10 cellular contexts compared by ENCODE assay signal in the genomic region with DNA sequence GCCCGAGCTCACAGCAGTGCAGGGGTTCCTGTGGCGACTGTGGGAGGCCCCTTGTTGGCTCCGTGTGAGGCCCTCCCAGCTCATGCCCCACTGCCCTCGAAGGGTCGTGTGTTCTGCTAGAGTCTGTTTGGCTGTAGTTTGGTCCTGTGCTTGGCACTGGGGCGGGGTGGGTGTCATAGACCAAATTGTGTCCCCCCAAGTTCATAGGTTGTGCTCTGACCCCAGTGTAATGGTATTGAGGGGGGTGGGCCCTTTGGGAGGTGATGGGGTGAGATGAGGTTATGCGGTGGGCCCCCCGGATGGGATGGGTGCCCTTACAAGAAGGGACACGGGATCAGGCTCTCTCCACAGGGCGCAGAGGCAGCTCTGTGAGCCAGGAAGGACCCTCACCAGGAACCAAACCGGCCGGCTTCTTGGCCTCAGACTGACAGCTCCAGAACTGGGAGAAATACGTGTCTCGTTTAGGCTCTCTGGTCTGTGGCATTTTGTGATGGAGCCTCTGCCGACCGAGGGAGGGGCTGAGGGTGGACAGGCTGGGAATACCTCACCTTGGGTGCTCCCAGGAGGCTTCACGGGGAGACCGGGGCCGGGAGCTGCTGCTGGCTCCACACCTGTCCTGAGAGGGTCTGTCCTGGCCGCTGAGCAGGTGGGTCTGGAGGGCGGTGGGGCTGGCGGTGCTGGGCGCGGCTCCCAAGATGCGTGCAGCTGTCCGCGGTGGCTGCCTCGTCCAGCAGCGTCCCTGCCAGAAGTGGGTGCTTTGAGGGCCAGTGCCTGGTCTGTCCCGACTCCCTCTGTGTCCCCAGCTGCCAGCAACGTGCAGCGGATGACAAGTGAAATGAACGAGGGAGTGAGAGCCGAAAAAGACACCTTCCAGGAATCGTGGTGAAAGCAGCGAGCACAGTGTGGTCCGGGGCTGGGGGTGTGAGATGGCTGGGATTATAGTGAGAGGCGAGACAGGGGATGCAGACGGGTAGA.
A peak's percentile ranks its signal among the peaks of the same experiment; 100 is the strongest.
DNase-seq lines count a peak whose midpoint lies in the region; ATAC-seq and TF ChIP-seq lines count a peak whose summit lies in the region.
"Had no signal": no experiment of that assay in that cellular context is flagged by ENCODE, and none has a peak within 500 bp of the region (broad histone marks: within the 10 kb centered on the region; RNA-seq: fewer than 3 reads in every experiment).

No MANE protein-coding gene starts in this region.

- no peak for TF ChIP-seq POLR2A in heart left ventricle (IDR thresholded peaks at IDR 0.05)

- H2AK5ac ChIP-seq in neuronal stem cell (ENCODE audit: low read depth, low read length) = no peak overlapping the region

- H3K4me2 ChIP-seq in neuronal stem cell (ENCODE audit: insufficient read depth, low read length, poor library complexity, severe bottlenecking) = no peak overlapping the region

- H3K27me3 Mint-ChIP-seq in type B pancreatic cell = peaks cover 4% of the 10 kb centered on the region

- DNase-seq in activated CD4-positive, CD25-positive, alpha-beta regulatory T cell treated with anti-CD3 and anti-CD28 coated beads, Interleukin-2, amount 50 U/mL, for 72 hours = peak; percentile 22
- peak in 4 of 5 donors; percentile 13 to 65 (median 62) for DNase-seq in heart left ventricle
- DNase-seq in neuronal stem cell (ENCODE audit: low spot score) = no peak
- DNase-seq in type B pancreatic cell (ENCODE audit: extremely low spot score, unreplicated experiment) = no peak
- DNase-seq in H4 (ENCODE audit: low spot score) = no peak
- no peak for DNase-seq in Kasumi-1 (lab: John Stamatoyannopoulos, UW)
- no peak for DNase-seq in AG08395 (ENCODE audit: low spot score)
- DNase-seq: activated T-cell treated with anti-CD3 and anti-CD28 coated beads, Interleukin-2, amount 50 U/mL, for 1 hour; NCI-H226 had no signal

- no peak overlapping the region for H4K91ac ChIP-seq in neuronal stem cell (ENCODE audit: low read depth, low read length, poor library complexity)

- peaks cover 2% of the 10 kb centered on the region for H3K79me1 ChIP-seq in neuronal stem cell (ENCODE audit: low read depth, low read length)

- peak overlapping the region; percentile 90 for H3K27ac Mint-ChIP-seq in type B pancreatic cell

- no peak overlapping the region for H2BK120ac ChIP-seq in neuronal stem cell (ENCODE audit: low read depth, low read length)

- H3K4me3 ChIP-seq in heart left ventricle (peak overlapping the region in 7 of 12 donors; percentile 3 to 38 (median 18)), neuronal stem cell (ENCODE audit: low read length in 2 of 2) (no peak overlapping the region)

- ATAC-seq in activated CD4-positive, CD25-positive, alpha-beta regulatory T cell treated with anti-CD3 and anti-CD28 coated beads, Interleukin-2, amount 50 U/mL, for 24 hours = no peak
- no peak for ATAC-seq in heart left ventricle

- H3K27ac ChIP-seq in heart left ventricle (peak overlapping the region; percentile 73 to 98 (median 88)), neuronal stem cell (replicated peaks; ENCODE audit: low read length) (no peak overlapping the region)

- H3K18ac ChIP-seq in neuronal stem cell (ENCODE audit: low read length) = peak overlapping the region; percentile 35

- H3K36me3 ChIP-seq in heart left ventricle (no peaks in the 10 kb centered on the region), neuronal stem cell (replicated peaks in 1 of 2; ENCODE audit: control insufficient read depth in 2 of 2, insufficient read depth in 2 of 2, low read length in 2 of 2) (no peaks in the 10 kb centered on the region)

- intact Hi-C loops in heart left ventricle (cut with DNase I) = loop anchor here in 5 of 10 donors (5.0 kb wide), 2 partner anchors 35 to 40 kb away; no protein-coding TSS in a partner anchor

- H2BK5ac ChIP-seq in neuronal stem cell (ENCODE audit: low read length) = peak overlapping the region; percentile 77

- no peaks in the 10 kb centered on the region for H3K36me3 Mint-ChIP-seq in type B pancreatic cell

- WGBS in heart left ventricle, 4 donors = 58 to 66% (median 63%) methylated on average over 29 to 39 of the region's 39 CpGs
- WGBS in neuronal stem cell (ENCODE audit: extremely low coverage in 2 of 2, insufficient read length in 2 of 2, insufficient replicate concordance in 1 of 2), 2 donors = no CpG with 5 or more reads among the region's 39 CpGs

- TF ChIP-seq CTCF in heart left ventricle (IDR thresholded peaks at IDR 0.05) (no peak), type B pancreatic cell (conservative IDR thresholded peaks at IDR 0.05) (no peak)

- peak overlapping the region; percentile 37 for H3K9ac ChIP-seq in neuronal stem cell (ENCODE audit: low read depth, low read length, poor library complexity)

- H2BK15ac ChIP-seq in neuronal stem cell (ENCODE audit: low read length) = no peak overlapping the region

- peaks cover 43% of the 10 kb centered on the region for H3K4me1 Mint-ChIP-seq in type B pancreatic cell (ENCODE audit: unreplicated experiment)

- no peak overlapping the region for H4K8ac ChIP-seq in neuronal stem cell (ENCODE audit: low read depth, low read length)

- no peak overlapping the region for H2AFZ ChIP-seq in neuronal stem cell (ENCODE audit: low read length)

- no peaks in the 10 kb centered on the region for H3K27me3 ChIP-seq in heart left ventricle
- H3K27me3 ChIP-seq in neuronal stem cell (ENCODE audit: control insufficient read depth in 3 of 3, insufficient read depth in 3 of 3, low read depth in 1 of 3, low read length in 3 of 3) = peaks cover 0 to 2% (median 0%) of the 10 kb centered on the region in 3 experiments

- no peak overlapping the region for H3K4me3 Mint-ChIP-seq in type B pancreatic cell

- peak overlapping the region; percentile 76 for H3K4ac ChIP-seq in neuronal stem cell (ENCODE audit: low read length)

- H3K9me3 Mint-ChIP-seq in type B pancreatic cell = no peaks in the 10 kb centered on the region

- peak overlapping the region; percentile 42 for H2BK12ac ChIP-seq in neuronal stem cell (ENCODE audit: low read length)

- H3K9me3 ChIP-seq in heart left ventricle (peaks cover 0 to 1% (median 0%) of the 10 kb centered on the region in 12 donors), neuronal stem cell (replicated peaks in 1 of 2; ENCODE audit: control insufficient read depth in 2 of 2, insufficient read depth in 1 of 2, low read depth in 1 of 2, low read length in 2 of 2) (no peaks in the 10 kb centered on the region)

- peak overlapping the region; percentile 67 for H3K14ac ChIP-seq in neuronal stem cell (ENCODE audit: low read length)

- peaks cover 15 to 72% (median 56%) of the 10 kb centered on the region in 12 donors for H3K4me1 ChIP-seq in heart left ventricle
- peaks cover 1 to 31% of the 10 kb centered on the region in 2 donors for H3K4me1 ChIP-seq in neuronal stem cell (ENCODE audit: control insufficient read depth in 2 of 2, insufficient read depth in 1 of 2, low read depth in 1 of 2, low read length in 2 of 2)

- peak overlapping the region; percentile 92 for H3K23ac ChIP-seq in neuronal stem cell (ENCODE audit: low read depth, low read length, poor library complexity)

Comparison
In these comparisons a context has a peak if more than half of its experiments do, and no peak if none do; other contexts are left out.
1. DNase-seq: peak in activated CD4-positive, CD25-positive, alpha-beta regulatory T cell treated with anti-CD3 and anti-CD28 coated beads, Interleukin-2, amount 50 U/mL, for 72 hours (single experiment) and heart left ventricle (4 of 5); none in neuronal stem cell (single experiment), type B pancreatic cell (single experiment), H4 (single experiment), Kasumi-1 (0 of 2) and AG08395 (single experiment).
2. H3K4me3 ChIP-seq: peak in heart left ventricle (7 of 12); none in neuronal stem cell (0 of 2).